In genomic region chr12:50187084-50187900, GRCh38 we compare ENCODE assay signal across 8 cellular contexts. TPM values are rescaled to one million over a fixed set of nuclear protein-coding genes. Genes with fewer than 3 reads are reported as not detected.
DNase-seq lines count a peak whose midpoint lies in the region; ATAC-seq and TF ChIP-seq lines count a peak whose summit lies in the region.

No MANE protein-coding gene starts in this region.

- no peaks in the 10 kb centered on the region for H3K9me2 ChIP-seq in OCI-LY7 (ENCODE audit: insufficient read depth, low read length)

- no peak overlapping the region for H2AFZ ChIP-seq in OCI-LY7 (ENCODE audit: low read length)

- H3K9me3 ChIP-seq in OCI-LY7 (ENCODE audit: low read length), result no peaks in the 10 kb centered on the region

- peak; percentile 54 for ATAC-seq in GM18870 (IDR thresholded peaks at IDR 0.05; ENCODE audit: unreplicated experiment)
- peak; percentile 57 for ATAC-seq in HG03095 (IDR thresholded peaks at IDR 0.05; ENCODE audit: unreplicated experiment)

- H3K4me2 ChIP-seq in OCI-LY7 (ENCODE audit: low read length), result no peak overlapping the region

- TF ChIP-seq CTCF in retinal pigment epithelial cell (conservative IDR thresholded peaks at IDR 0.05; ENCODE audit: low read depth, low read length), result no peak
- no peak for TF ChIP-seq CTCF in OCI-LY7 (conservative IDR thresholded peaks at IDR 0.05; ENCODE audit: low read length)

- H3K4me3 ChIP-seq in retinal pigment epithelial cell (ENCODE audit: low read length) (no peak overlapping the region), OCI-LY7 (ENCODE audit: low read depth, low read length, poor library complexity, severe bottlenecking) (no peak overlapping the region)

- no peak overlapping the region for H3K27ac ChIP-seq in OCI-LY7 (ENCODE audit: low read depth, low read length, poor library complexity, severe bottlenecking)

- CTCF ChIA-PET in OCI-LY7 (lab: Charles Lee; ENCODE audit: unreplicated experiment), result no interaction called here

- H4K20me1 ChIP-seq in OCI-LY7 (ENCODE audit: insufficient read depth, low read length), result no peaks in the 10 kb centered on the region

- peaks cover 9% of the 10 kb centered on the region for H3K36me3 ChIP-seq in OCI-LY7 (ENCODE audit: insufficient read depth, low read length)

- H3K4me1 ChIP-seq in OCI-LY7 (ENCODE audit: insufficient read depth, low read length, poor library complexity, severe bottlenecking), result peaks cover 4% of the 10 kb centered on the region

- BruUV-seq in OCI-LY7 (replicated peaks; lab: Mats Ljungman, UMichigan), result no TSS peak

- H3K79me2 ChIP-seq in OCI-LY7 (ENCODE audit: insufficient read depth, low read depth, low read length), result no peaks in the 10 kb centered on the region

- POLR2A ChIA-PET in OCI-LY7 (lab: Charles Lee), result interaction anchor here (0.6 to 1.4 kb wide), 2 partner anchors 9 to 125 kb away, joined by 3 read pairs; no protein-coding TSS in a partner anchor

- DNase-seq in amniotic epithelial cell (ENCODE audit: low read depth) (peak; percentile 95), retinal pigment epithelial cell (ENCODE audit: low read depth) (peak; percentile 77), OCI-LY7 (ENCODE audit: low spot score) (no peak), GM19238 (ENCODE audit: insufficient read length, low spot score) (no peak), OCI-M2 (lab: John Stamatoyannopoulos, UW; ENCODE audit: unreplicated experiment) (no peak), HuH-7.5 (ENCODE audit: low spot score) (no peak)

- intact Hi-C loops in OCI-LY7 (cut with micrococcal nuclease; ENCODE audit: unreplicated experiment), result no loop called here

RNA-seq across cellular contexts. Expression of gene CERS5, which starts 20.1 kb away (rescaled TPM):
- 27.6 and 28.6 TPM in 2 replicates for total RNA-seq in OCI-LY7 (2014; rRNA removed; shearing (Covaris generic))
- total RNA-seq in OCI-LY7 (2022), result 36.9 and 42.3 TPM in 2 replicates

Comparison
In these comparisons a context has a peak if more than half of its experiments do, and no peak if none do; other contexts are left out.
1. DNase-seq: peak in amniotic epithelial cell (single experiment) and retinal pigment epithelial cell (single experiment); none in OCI-LY7 (single experiment), GM19238 (single experiment), OCI-M2 (single experiment) and HuH-7.5 (single experiment).